Comparison of ENCODE assay signal across 11 cellular contexts in genomic region chr17:34235389-34236028, GRCh38. TPM values are rescaled to one million over a fixed set of nuclear protein-coding genes. Genes with fewer than 3 reads are reported as not detected.
DNase-seq lines count a peak whose midpoint lies in the region; ATAC-seq, FAIRE-seq and TF ChIP-seq lines count a peak whose summit lies in the region.
"Had no signal": no experiment of that assay in that cellular context is flagged by ENCODE, and none has a peak within 500 bp of the region (broad histone marks: within the 10 kb centered on the region; RNA-seq: fewer than 3 reads in every experiment).

No MANE protein-coding gene starts in this region.

- H3K27ac ChIP-seq in HUES64 (ENCODE audit: low read depth, low read length) (peak overlapping the region; percentile 56; the same call in 1 of the 2 replicates), HepG2 (ENCODE audit: extremely low read length, insufficient read depth, low read length) (no peak overlapping the region)

- H3K4me1 ChIP-seq in HUES64 (ENCODE audit: insufficient read depth, low read length) (peaks cover 12% of the 10 kb centered on the region; the same call in 1 of the 2 replicates), HepG2 (ENCODE audit: insufficient read depth, low read length) (no peaks in the 10 kb centered on the region)

- H3K27me3 ChIP-seq in HUES64 (ENCODE audit: insufficient read depth, low read length), result no peaks in the 10 kb centered on the region
- H3K27me3 ChIP-seq in HepG2 (ENCODE audit: control insufficient read depth in 1 of 2, insufficient read depth in 2 of 2, low read length in 2 of 2), result no peaks in the 10 kb centered on the region; a peak in 1 of 5 replicates

- H2AFZ ChIP-seq in HepG2 (ENCODE audit: low read length), result no peak overlapping the region

- H3K36me3 ChIP-seq in HUES64 (ENCODE audit: insufficient read depth, low read length), result no peaks in the 10 kb centered on the region
- H3K36me3 ChIP-seq in HepG2 (replicated peaks in 1 of 2; ENCODE audit: control insufficient read depth in 1 of 2, insufficient read depth in 2 of 2, low read length in 2 of 2), result no peaks in the 10 kb centered on the region

- H3K9me3 Mint-ChIP-seq in dendritic cell treated with granulocyte-macrophage colony-stimulating factor and Interleukin-4, amounts not matched to agents 40 ng/mL and 50 ng/mL, for 4 days, result no peaks in the 10 kb centered on the region
- peaks cover 1% of the 10 kb centered on the region in 2 donors for H3K9me3 Mint-ChIP-seq in stimulated activated naive B cell treated with anti-CD40 and anti-IgM and Interleukin-4, amounts not matched to agents 10 μg/mL and 1 μg/mL and 100 μg/mL, for 72 hours

- peaks cover 66% of the 10 kb centered on the region for H3K4me1 Mint-ChIP-seq in dendritic cell treated with granulocyte-macrophage colony-stimulating factor and Interleukin-4, amounts not matched to agents 40 ng/mL and 50 ng/mL, for 4 days (ENCODE audit: low read depth)
- peaks cover 31 to 45% of the 10 kb centered on the region in 2 donors for H3K4me1 Mint-ChIP-seq in stimulated activated naive B cell treated with anti-CD40 and anti-IgM and Interleukin-4, amounts not matched to agents 10 μg/mL and 1 μg/mL and 100 μg/mL, for 72 hours

- no peaks in the 10 kb centered on the region for H3K79me2 ChIP-seq in HepG2 (ENCODE audit: insufficient read depth, low read length)

- H3K4me2 ChIP-seq in HepG2 (ENCODE audit: low read depth, low read length), result no peak overlapping the region

- DNase-seq in HepG2 (ENCODE audit: low spot score), result no peak
- no peak for DNase-seq in stimulated activated naive B cell treated with anti-CD40 and anti-IgM and Interleukin-4, amounts not matched to agents 10 μg/mL and 1 μg/mL and 100 μg/mL, for 72 hours
- no peak for DNase-seq in NCI-H748 treated with DMSO at 0.1 percent for 48 hours (lab: John Stamatoyannopoulos, UW)
- no peak for DNase-seq in activated effector memory CD4-positive, alpha-beta T cell treated with anti-CD3 and anti-CD28 coated beads, Interleukin-2, amount 50 U/mL, for 16 hours
- no peak for DNase-seq in stimulated activated CD4-positive, alpha-beta T cell treated with anti-CD3 and anti-CD28 coated beads, Interleukin-2, amount 100 ng/mL, for 24 hours
- DNase-seq in SK-N-DZ (ENCODE audit: low spot score), result no peak
- DNase-seq: activated T-cell treated with anti-CD3 and anti-CD28 coated beads, Interleukin-2, amount 50 U/mL, for 1 hour; NCI-H2227 treated with DMSO at 0.1 percent for 48 hours had no signal

- H3K9ac ChIP-seq in HUES64 (ENCODE audit: low read depth, low read length) (no peak overlapping the region), HepG2 (ENCODE audit: insufficient read depth, low read depth, low read length) (no peak overlapping the region)

- no peak for TF ChIP-seq POLR2A in HepG2 (IDR thresholded peaks at IDR 0.05; ENCODE audit: insufficient read depth in 1 of 2, low read depth in 2 of 2, low read length in 2 of 2)

- 86% methylated on average over 6 of the region's 6 CpGs for WGBS in HUES64
- 14% methylated on average over 6 of the region's 6 CpGs for WGBS in HepG2 (ENCODE audit: low lambda C conversion rate)

- ATAC-seq in HepG2, result peak; percentile 59
- ATAC-seq in stimulated activated naive B cell treated with anti-CD40 and anti-IgM and Interleukin-4, amounts not matched to agents 10 μg/mL and 1 μg/mL and 100 μg/mL, for 72 hours (replicated peaks), result peak; percentile 35 to 38

- TF ChIP-seq RAD21 in HepG2 (CRISPR knock-in tag; IDR thresholded peaks at IDR 0.05), result no peak

- intact Hi-C loops in dendritic cell treated with granulocyte-macrophage colony-stimulating factor and Interleukin-4, amounts not matched to agents 40 ng/mL and 50 ng/mL, for 4 days (cut with micrococcal nuclease), result no loop called here
- intact Hi-C loops in HepG2 (cut with micrococcal nuclease; ENCODE audit: unreplicated experiment), result no loop called here

- H3K9me3 ChIP-seq in HUES64 (ENCODE audit: insufficient read depth, low read depth, low read length) (peaks cover under 1% of the 10 kb centered on the region; the same call in 1 of the 2 replicates), HepG2 (ENCODE audit: low read length) (peaks cover 10% of the 10 kb centered on the region)

- in situ Hi-C loops in HepG2 (cut with HindIII; ENCODE audit: extremely low pct_ligation_motif_present, low pct_unique_long_range_greater_than_20kb), result no loop called here

- POLR2A ChIA-PET in HepG2 (lab: Yijun Ruan, JAX), result no interaction called here

- TF ChIP-seq EP300 in HepG2 (IDR thresholded peaks at IDR 0.05; ENCODE audit: low read depth in 2 of 2, low read length in 2 of 2) (no peak), HepG2 (CRISPR knock-in tag; IDR thresholded peaks at IDR 0.05; ENCODE audit: borderline replicate concordance) (no peak)

- FAIRE-seq in HepG2 (lab: Jason Lieb, UNC), result no peak
- FAIRE-seq: islet of Langerhans had no signal

- no peaks in the 10 kb centered on the region for H4K20me1 ChIP-seq in HepG2 (ENCODE audit: insufficient read depth, low read length)

- H3K4me3 Mint-ChIP-seq in dendritic cell treated with granulocyte-macrophage colony-stimulating factor and Interleukin-4, amounts not matched to agents 40 ng/mL and 50 ng/mL, for 4 days, result no peak overlapping the region
- no peak overlapping the region for H3K4me3 Mint-ChIP-seq in stimulated activated naive B cell treated with anti-CD40 and anti-IgM and Interleukin-4, amounts not matched to agents 10 μg/mL and 1 μg/mL and 100 μg/mL, for 72 hours

- no peak overlapping the region for H3K4me3 ChIP-seq in HUES64 (ENCODE audit: low read length)
- no peak overlapping the region for H3K4me3 ChIP-seq in HepG2 (replicated peaks in 1 of 3; ENCODE audit: insufficient read depth in 1 of 3, low read depth in 2 of 3, low read length in 3 of 3)

- peaks cover 60% of the 10 kb centered on the region for H3K27me3 Mint-ChIP-seq in dendritic cell treated with granulocyte-macrophage colony-stimulating factor and Interleukin-4, amounts not matched to agents 40 ng/mL and 50 ng/mL, for 4 days
- peaks cover 14% of the 10 kb centered on the region in 2 donors for H3K27me3 Mint-ChIP-seq in stimulated activated naive B cell treated with anti-CD40 and anti-IgM and Interleukin-4, amounts not matched to agents 10 μg/mL and 1 μg/mL and 100 μg/mL, for 72 hours

- H3K27ac Mint-ChIP-seq in dendritic cell treated with granulocyte-macrophage colony-stimulating factor and Interleukin-4, amounts not matched to agents 40 ng/mL and 50 ng/mL, for 4 days, result peak overlapping the region; percentile 65
- H3K27ac Mint-ChIP-seq in stimulated activated naive B cell treated with anti-CD40 and anti-IgM and Interleukin-4, amounts not matched to agents 10 μg/mL and 1 μg/mL and 100 μg/mL, for 72 hours, result no peak overlapping the region

- BruUV-seq in HepG2 (replicated peaks; lab: Mats Ljungman, UMichigan), result no TSS peak

- no peaks in the 10 kb centered on the region for H3K36me3 Mint-ChIP-seq in dendritic cell treated with granulocyte-macrophage colony-stimulating factor and Interleukin-4, amounts not matched to agents 40 ng/mL and 50 ng/mL, for 4 days (ENCODE audit: low read depth)
- H3K36me3 Mint-ChIP-seq in stimulated activated naive B cell treated with anti-CD40 and anti-IgM and Interleukin-4, amounts not matched to agents 10 μg/mL and 1 μg/mL and 100 μg/mL, for 72 hours, result no peaks in the 10 kb centered on the region

- no peak for TF ChIP-seq CTCF in HepG2 (CRISPR knock-in tag; IDR thresholded peaks at IDR 0.05)

- CTCF ChIA-PET in HepG2 (lab: Yijun Ruan, JAX; ENCODE audit: low intra/inter-chr PET ratio, low total read pairs), result no interaction called here

RNA-seq across cellular contexts. Expression of gene CCL2, which starts 19.6 kb away (rescaled TPM):
- polyA plus RNA-seq in HUES64 (2013, experiment 1 of 2), result 7.9 TPM
- polyA plus RNA-seq in HUES64 (2013, experiment 2 of 2), result 10.8 TPM
- not detected in 2 replicates for total RNA-seq in HepG2 (2016; rRNA removed; fragmentation: Illumina TruSeq; extraction: Trizol)
- total RNA-seq in HepG2 (2016; cell fraction: cytosol; rRNA removed; fragmentation: Illumina TruSeq; extraction: Trizol; ENCODE audit: low read depth), result not detected in 2 replicates
- not detected in 2 replicates for total RNA-seq in HepG2 (2016; cell fraction: insoluble cytoplasmic fraction; rRNA removed; fragmentation: Illumina TruSeq; extraction: Trizol)
- total RNA-seq in HepG2 (2016; cell fraction: membrane; rRNA removed; fragmentation: Illumina TruSeq; extraction: Trizol), result not detected in 2 replicates
- not detected in 2 replicates for total RNA-seq in HepG2 (2016; cell fraction: nucleus; rRNA removed; fragmentation: Illumina TruSeq; extraction: Trizol)
- not detected in 2 replicates for polyA plus RNA-seq in HepG2 (2011; rRNA removed)
- not detected in 2 replicates for polyA plus RNA-seq in HepG2 (2011; cell fraction: cytosol; rRNA removed)
- polyA plus RNA-seq in HepG2 (2011; cell fraction: nucleus; rRNA removed), result not detected in 2 replicates
- not detected in 2 replicates for polyA plus RNA-seq in HepG2 (2012)
- polyA plus RNA-seq in HepG2 (2016; cell fraction: cytosol; fragmentation: Illumina TruSeq; extraction: Trizol; ENCODE audit: low read depth), result not detected in 2 replicates
- polyA plus RNA-seq in HepG2 (2016; cell fraction: insoluble cytoplasmic fraction; fragmentation: Illumina TruSeq; extraction: Trizol; ENCODE audit: low read depth), result not detected in 2 replicates
- not detected in 2 replicates for polyA plus RNA-seq in HepG2 (2016; cell fraction: membrane; fragmentation: Illumina TruSeq; extraction: Trizol; ENCODE audit: low read depth)
- not detected in 2 replicates for polyA plus RNA-seq in HepG2 (2016; cell fraction: nucleus; fragmentation: Illumina TruSeq; extraction: Trizol; ENCODE audit: insufficient read depth, low read depth)
- polyA minus RNA-seq in HepG2 (2011; rRNA and poly(A)+ RNA removed; ENCODE audit: low replicate concordance), result 0.42 TPM in 1 of 2 replicates, not detected in the other
- not detected in 2 replicates for polyA minus RNA-seq in HepG2 (2011; cell fraction: cytosol; rRNA and poly(A)+ RNA removed)
- not detected in 2 replicates for polyA minus RNA-seq in HepG2 (2011; cell fraction: nucleus; rRNA and poly(A)+ RNA removed)
- not detected in 2 replicates for polyA plus RNA-seq in SK-N-DZ (2014; cell fraction: cytosol; rRNA removed)
- polyA plus RNA-seq in SK-N-DZ (2014; cell fraction: nucleus; rRNA removed), result not detected in 2 replicates

RNA-seq across cellular contexts. Expression of gene CCL7, which starts 34.5 kb away (rescaled TPM):
- polyA plus RNA-seq in HUES64 (2013, experiment 1 of 2), result not detected
- polyA plus RNA-seq in HUES64 (2013, experiment 2 of 2), result not detected
- not detected in 2 replicates for total RNA-seq in HepG2 (2016; rRNA removed; fragmentation: Illumina TruSeq; extraction: Trizol)
- not detected in 2 replicates for total RNA-seq in HepG2 (2016; cell fraction: cytosol; rRNA removed; fragmentation: Illumina TruSeq; extraction: Trizol; ENCODE audit: low read depth)
- not detected in 2 replicates for total RNA-seq in HepG2 (2016; cell fraction: insoluble cytoplasmic fraction; rRNA removed; fragmentation: Illumina TruSeq; extraction: Trizol)
- total RNA-seq in HepG2 (2016; cell fraction: membrane; rRNA removed; fragmentation: Illumina TruSeq; extraction: Trizol), result not detected in 2 replicates
- total RNA-seq in HepG2 (2016; cell fraction: nucleus; rRNA removed; fragmentation: Illumina TruSeq; extraction: Trizol), result not detected in 2 replicates
- not detected in 2 replicates for polyA plus RNA-seq in HepG2 (2011; rRNA removed)
- polyA plus RNA-seq in HepG2 (2011; cell fraction: cytosol; rRNA removed), result not detected in 2 replicates
- not detected in 2 replicates for polyA plus RNA-seq in HepG2 (2011; cell fraction: nucleus; rRNA removed)
- polyA plus RNA-seq in HepG2 (2012), result not detected in 2 replicates
- polyA plus RNA-seq in HepG2 (2016; cell fraction: cytosol; fragmentation: Illumina TruSeq; extraction: Trizol; ENCODE audit: low read depth), result not detected in 2 replicates
- polyA plus RNA-seq in HepG2 (2016; cell fraction: insoluble cytoplasmic fraction; fragmentation: Illumina TruSeq; extraction: Trizol; ENCODE audit: low read depth), result not detected in 2 replicates
- not detected in 2 replicates for polyA plus RNA-seq in HepG2 (2016; cell fraction: membrane; fragmentation: Illumina TruSeq; extraction: Trizol; ENCODE audit: low read depth)
- not detected in 2 replicates for polyA plus RNA-seq in HepG2 (2016; cell fraction: nucleus; fragmentation: Illumina TruSeq; extraction: Trizol; ENCODE audit: insufficient read depth, low read depth)
- not detected in 2 replicates for polyA minus RNA-seq in HepG2 (2011; rRNA and poly(A)+ RNA removed; ENCODE audit: low replicate concordance)
- not detected in 2 replicates for polyA minus RNA-seq in HepG2 (2011; cell fraction: cytosol; rRNA and poly(A)+ RNA removed)
- not detected in 2 replicates for polyA minus RNA-seq in HepG2 (2011; cell fraction: nucleus; rRNA and poly(A)+ RNA removed)
- polyA plus RNA-seq in SK-N-DZ (2014; cell fraction: cytosol; rRNA removed), result not detected in 2 replicates
- polyA plus RNA-seq in SK-N-DZ (2014; cell fraction: nucleus; rRNA removed), result not detected in 2 replicates

RNA-seq across cellular contexts. Expression of gene CCL11, which starts 50.0 kb away (rescaled TPM):
- polyA plus RNA-seq in HUES64 (2013, experiment 1 of 2), result not detected
- polyA plus RNA-seq in HUES64 (2013, experiment 2 of 2), result not detected
- not detected in 2 replicates for total RNA-seq in HepG2 (2016; rRNA removed; fragmentation: Illumina TruSeq; extraction: Trizol)
- not detected in 2 replicates for total RNA-seq in HepG2 (2016; cell fraction: cytosol; rRNA removed; fragmentation: Illumina TruSeq; extraction: Trizol; ENCODE audit: low read depth)
- not detected in 2 replicates for total RNA-seq in HepG2 (2016; cell fraction: insoluble cytoplasmic fraction; rRNA removed; fragmentation: Illumina TruSeq; extraction: Trizol)
- not detected in 2 replicates for total RNA-seq in HepG2 (2016; cell fraction: membrane; rRNA removed; fragmentation: Illumina TruSeq; extraction: Trizol)
- total RNA-seq in HepG2 (2016; cell fraction: nucleus; rRNA removed; fragmentation: Illumina TruSeq; extraction: Trizol), result not detected in 2 replicates
- not detected in 2 replicates for polyA plus RNA-seq in HepG2 (2011; rRNA removed)
- not detected in 2 replicates for polyA plus RNA-seq in HepG2 (2011; cell fraction: cytosol; rRNA removed)
- polyA plus RNA-seq in HepG2 (2011; cell fraction: nucleus; rRNA removed), result not detected in 2 replicates
- polyA plus RNA-seq in HepG2 (2012), result not detected in 2 replicates
- not detected in 2 replicates for polyA plus RNA-seq in HepG2 (2016; cell fraction: cytosol; fragmentation: Illumina TruSeq; extraction: Trizol; ENCODE audit: low read depth)
- not detected in 2 replicates for polyA plus RNA-seq in HepG2 (2016; cell fraction: insoluble cytoplasmic fraction; fragmentation: Illumina TruSeq; extraction: Trizol; ENCODE audit: low read depth)
- not detected in 2 replicates for polyA plus RNA-seq in HepG2 (2016; cell fraction: membrane; fragmentation: Illumina TruSeq; extraction: Trizol; ENCODE audit: low read depth)
- not detected in 2 replicates for polyA plus RNA-seq in HepG2 (2016; cell fraction: nucleus; fragmentation: Illumina TruSeq; extraction: Trizol; ENCODE audit: insufficient read depth, low read depth)
- polyA minus RNA-seq in HepG2 (2011; rRNA and poly(A)+ RNA removed; ENCODE audit: low replicate concordance), result not detected in 2 replicates
- polyA minus RNA-seq in HepG2 (2011; cell fraction: cytosol; rRNA and poly(A)+ RNA removed), result not detected in 2 replicates
- polyA minus RNA-seq in HepG2 (2011; cell fraction: nucleus; rRNA and poly(A)+ RNA removed), result not detected in 2 replicates
- not detected in 2 replicates for polyA plus RNA-seq in SK-N-DZ (2014; cell fraction: cytosol; rRNA removed)
- polyA plus RNA-seq in SK-N-DZ (2014; cell fraction: nucleus; rRNA removed), result not detected in 2 replicates
